ENCODE assay signal across 8 cellular contexts in the genomic region with DNA sequence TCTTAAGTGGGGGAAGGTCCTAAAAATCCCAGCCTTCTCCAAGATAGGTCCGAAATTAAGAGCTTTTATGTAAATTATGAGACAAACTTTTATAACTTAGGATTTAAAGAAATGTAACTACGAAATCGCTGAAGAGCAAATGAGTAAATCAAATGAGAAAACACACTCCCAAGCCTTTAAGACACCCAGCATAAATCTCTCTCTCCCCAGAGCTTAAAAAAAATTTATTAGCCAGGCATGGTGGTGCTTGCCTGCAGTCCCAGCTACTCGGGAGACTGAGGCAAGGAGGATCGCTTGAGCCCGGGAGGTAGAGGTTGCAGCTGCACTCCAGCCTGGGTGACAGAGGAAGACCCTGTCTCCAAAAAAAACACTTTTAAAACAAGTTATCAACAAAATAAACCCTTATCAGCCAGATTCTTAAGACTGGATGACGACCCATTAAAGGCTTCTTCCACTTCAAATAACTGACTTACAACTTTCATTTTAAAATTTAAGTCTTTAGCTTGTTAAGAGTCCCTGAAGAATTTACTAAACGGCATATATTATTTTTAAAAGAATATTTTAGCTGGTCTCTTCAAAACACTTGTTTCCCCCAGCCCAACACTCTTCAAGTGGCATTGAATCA. TPM values are rescaled to one million over a fixed set of nuclear protein-coding genes. Genes with fewer than 3 reads are reported as not detected.
DNase-seq lines count a peak whose midpoint lies in the region; ATAC-seq and TF ChIP-seq lines count a peak whose summit lies in the region.

No MANE protein-coding gene starts in this region.

- TF ChIP-seq EP300 in ovary (IDR thresholded peaks at IDR 0.05) = no peak

- peak overlapping the region; percentile 93 for H3K4me3 ChIP-seq in ovary

- ATAC-seq in GM19351 (IDR thresholded peaks at IDR 0.05; ENCODE audit: unreplicated experiment) (no peak), GM19324 (IDR thresholded peaks at IDR 0.05; ENCODE audit: low FRiP score, unreplicated experiment) (no peak)

- peaks cover 98% of the 10 kb centered on the region for H3K36me3 Mint-ChIP-seq in Calu3 (ENCODE audit: insufficient read depth, unreplicated experiment)

- intact Hi-C loops in Calu3 (cut with micrococcal nuclease; ENCODE audit: unreplicated experiment) = loop anchor here (2.0 to 5.0 kb wide), 2 partner anchors 40 to 48 kb away; a partner anchor contains a TSS
- intact Hi-C loops in ovary (cut with DNase I) = loop anchor here in 3 of 4 donors (5.0 kb wide), 2 partner anchors 37 to 48 kb away; no protein-coding TSS in a partner anchor

- H3K27ac ChIP-seq in epithelial cell of prostate (peak overlapping the region; percentile 17), ovary (peak overlapping the region in 1 of 2 donors; percentile 43)

- BruUV-seq in Calu3 (replicated peaks; lab: Mats Ljungman, UMichigan) = no TSS peak

- TF ChIP-seq CTCF in Calu3 (IDR thresholded peaks at IDR 0.05; ENCODE audit: unreplicated experiment) (no peak), ovary (IDR thresholded peaks at IDR 0.05) (no peak)

- CTCF ChIA-PET in Calu3 (lab: Charles Lee) = interaction anchor here (0.6 to 2.5 kb wide), 8 partner anchors 11 to 106 kb away, joined by 3 to 12 read pairs (median 4); no protein-coding TSS in a partner anchor

- no peak for DNase-seq in Calu3
- peak; percentile 65 for DNase-seq in OCI-M1 (lab: John Stamatoyannopoulos, UW)
- no peak for DNase-seq in epithelial cell of prostate (ENCODE audit: low read depth, low spot score)
- DNase-seq in ovary = peak in 1 of 5 donors; percentile 11
- no peak for DNase-seq in NCI-H2196 treated with DMSO at 0.1 percent for 48 hours (lab: John Stamatoyannopoulos, UW; ENCODE audit: unreplicated experiment)
- DNase-seq in NCI-H1436 (lab: John Stamatoyannopoulos, UW) = no peak

- H3K4me3 Mint-ChIP-seq in Calu3 (ENCODE audit: low read depth, unreplicated experiment) = peak overlapping the region; percentile 99

- H3K36me3 ChIP-seq in ovary = no peaks in the 10 kb centered on the region

- WGBS in ovary, 3 donors = 3 to 7% (median 7%) methylated on average over 8 of the region's 8 CpGs

- H3K27me3 Mint-ChIP-seq in Calu3 (ENCODE audit: unreplicated experiment) = no peaks in the 10 kb centered on the region

- H3K27ac Mint-ChIP-seq in Calu3 (ENCODE audit: unreplicated experiment) = peak overlapping the region; percentile 100

- peaks cover 14% of the 10 kb centered on the region for H3K4me1 ChIP-seq in ovary (ENCODE audit: insufficient read depth)

- no peaks in the 10 kb centered on the region for H3K9me3 Mint-ChIP-seq in Calu3 (ENCODE audit: low read depth, unreplicated experiment)

- no peaks in the 10 kb centered on the region for H3K9me3 ChIP-seq in ovary

- no peaks in the 10 kb centered on the region for H3K27me3 ChIP-seq in ovary

- peaks cover 21% of the 10 kb centered on the region for H3K4me1 Mint-ChIP-seq in Calu3 (ENCODE audit: low read depth, unreplicated experiment)

- TF ChIP-seq POLR2A in ovary (IDR thresholded peaks at IDR 0.05) = no peak

RNA-seq across cellular contexts. Expression of a gene that starts 3.2 kb away (rescaled TPM):
- 435 and 437 TPM in 2 replicates for total RNA-seq in Calu3 (2022)
- total RNA-seq in ovary = 100 to 1,000 TPM; 109 to 328 (median 212) TPM
- 100 to 1,000 TPM; 215 to 299 TPM for polyA plus RNA-seq in ovary

RNA-seq across cellular contexts. Expression of a gene that starts 39.1 kb away (rescaled TPM):
- total RNA-seq in Calu3 (2022) (822 and 875 TPM in 2 replicates), ovary (100 to 1,000 TPM; 201 to 334 (median 273) TPM)
- 100 to 1,000 TPM; 237 to 809 TPM for polyA plus RNA-seq in ovary

RNA-seq across cellular contexts. Expression of a gene that starts 40.2 kb away (rescaled TPM):
- total RNA-seq in Calu3 (2022) = 771 and 835 TPM in 2 replicates
- 1,000 to 10,000 TPM; 1,240 to 2,316 (median 1,807) TPM for total RNA-seq in ovary
- polyA plus RNA-seq in ovary = 1,000 to 10,000 TPM; 2,768 to 3,183 TPM

RNA-seq across cellular contexts. Expression of a gene that starts 54.7 kb away (rescaled TPM):
- 158 and 187 TPM in 2 replicates for total RNA-seq in Calu3 (2022)
- total RNA-seq in ovary = 100 to 1,000 TPM in 2 of 7 donors, 10 to 100 TPM in 5; 49.4 to 105 (median 77.5) TPM
- 10 to 100 TPM; 38.3 to 93.6 TPM for polyA plus RNA-seq in ovary
